8 cellular contexts compared by ENCODE assay signal in the genomic region with DNA sequence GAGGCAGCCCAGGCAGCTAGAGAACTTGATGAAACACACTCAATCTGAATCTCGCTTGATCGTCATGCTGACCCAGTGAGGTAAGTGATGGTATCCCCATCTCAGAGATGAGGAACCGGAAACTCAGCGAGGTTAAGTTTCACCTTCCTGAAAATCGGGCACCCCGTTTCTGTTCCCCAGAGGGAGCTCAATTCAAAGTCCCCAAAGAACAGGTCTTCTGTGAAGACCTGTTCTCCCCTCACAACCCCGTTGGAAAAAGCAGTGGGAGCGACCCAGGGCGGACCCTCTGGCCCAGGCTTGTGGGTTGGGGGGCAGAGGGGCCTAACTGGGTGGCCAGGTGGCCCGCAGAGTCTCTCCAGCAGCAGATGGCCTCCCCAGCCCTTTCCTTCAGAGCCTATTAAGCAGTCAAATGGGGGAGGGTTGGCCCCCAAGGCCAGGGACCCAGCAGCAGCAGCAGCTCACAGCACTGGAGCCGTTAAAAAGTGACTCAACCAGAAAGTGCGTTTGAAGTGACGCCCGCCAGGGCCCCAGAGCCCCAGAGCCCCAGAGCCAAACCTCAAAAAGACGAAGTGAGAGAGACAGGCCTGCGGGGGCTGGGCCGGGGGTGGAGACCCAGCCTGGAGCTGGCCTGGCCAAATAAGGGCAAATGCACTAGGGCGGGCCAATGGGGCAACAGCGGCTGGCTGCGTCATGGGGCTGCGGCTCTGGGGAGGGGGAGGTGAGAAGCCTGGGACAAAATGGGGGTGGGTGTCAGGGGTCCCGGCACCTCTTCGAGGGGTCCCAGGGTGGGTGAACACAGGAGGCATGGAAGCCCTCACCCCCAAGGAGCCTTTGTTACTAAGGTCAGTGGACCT. TPM values are rescaled to one million over a fixed set of nuclear protein-coding genes. Genes with fewer than 3 reads are reported as not detected.
DNase-seq lines count a peak whose midpoint lies in the region; ATAC-seq and TF ChIP-seq lines count a peak whose summit lies in the region.

No MANE protein-coding gene starts in this region.

- ATAC-seq in GM18868 (IDR thresholded peaks at IDR 0.05; ENCODE audit: unreplicated experiment) = peak; percentile 62
- ATAC-seq in HG03060 (IDR thresholded peaks at IDR 0.05; ENCODE audit: low read depth, unreplicated experiment) = peak; percentile 46

- H3K27ac ChIP-seq in right atrium auricular region = peak overlapping the region; percentile 64 to 68

- H3K4me2 ChIP-seq in skeletal muscle satellite cell (ENCODE audit: low read length) = no peak overlapping the region

- no peaks in the 10 kb centered on the region for H3K36me3 ChIP-seq in right atrium auricular region
- H3K36me3 ChIP-seq in skeletal muscle satellite cell (ENCODE audit: insufficient read depth, low read length) = no peaks in the 10 kb centered on the region

- H3K4me1 ChIP-seq in right atrium auricular region (peaks cover 0 to 20% of the 10 kb centered on the region in 2 donors), skeletal muscle satellite cell (ENCODE audit: control insufficient read depth, insufficient read depth, low read length) (peaks cover 16% of the 10 kb centered on the region)

- H3K27me3 ChIP-seq in right atrium auricular region = no peaks in the 10 kb centered on the region
- no peaks in the 10 kb centered on the region for H3K27me3 ChIP-seq in skeletal muscle satellite cell (ENCODE audit: control insufficient read depth, insufficient read depth, low read length)

- peak; percentile 98 for DNase-seq in SIG-M5 treated with dmso at 0.1 percent for 504 hours (lab: John Stamatoyannopoulos, UW; ENCODE audit: unreplicated experiment)
- DNase-seq in activated naive CD4-positive, alpha-beta T cell treated with anti-CD3 and anti-CD28 coated beads, Interleukin-2, amount 50 U/mL, for 16 hours = peak; percentile 94
- peak; percentile 86 for DNase-seq in right atrium auricular region (ENCODE audit: low spot score)
- no peak for DNase-seq in NCI-H2081 (lab: John Stamatoyannopoulos, UW)
- no peak for DNase-seq in NCI-H1930 (lab: John Stamatoyannopoulos, UW)

- H3K4me3 ChIP-seq in right atrium auricular region (peak overlapping the region in 1 of 2 donors; percentile 19), skeletal muscle satellite cell (ENCODE audit: low read length) (no peak overlapping the region)

- H3K9ac ChIP-seq in skeletal muscle satellite cell (ENCODE audit: low read depth, low read length) = peak overlapping the region; percentile 18

- TF ChIP-seq CTCF in right atrium auricular region (IDR thresholded peaks at IDR 0.05) = no peak

- H3K9me3 ChIP-seq in right atrium auricular region (no peaks in the 10 kb centered on the region), skeletal muscle satellite cell (replicated peaks; ENCODE audit: low read length) (no peaks in the 10 kb centered on the region)

RNA-seq across cellular contexts. Expression of a gene that starts 9.2 kb away (rescaled TPM):
- 1 to 10 TPM; 6.1 to 8.5 TPM for total RNA-seq in right atrium auricular region
- total RNA-seq in skeletal muscle satellite cell (2012; rRNA removed) = not detected in 2 replicates

RNA-seq across cellular contexts. Expression of a gene that starts 14.2 kb away (rescaled TPM):
- 10 to 100 TPM; 50.0 to 51.4 TPM for total RNA-seq in right atrium auricular region
- total RNA-seq in skeletal muscle satellite cell (2012; rRNA removed) = 31.9 and 34.3 TPM in 2 replicates

RNA-seq across cellular contexts. Expression of a gene that starts 57.1 kb away (rescaled TPM):
- total RNA-seq in right atrium auricular region = under 1 TPM; 0.12 to 0.30 TPM
- total RNA-seq in skeletal muscle satellite cell (2012; rRNA removed) = not detected in 2 replicates

Comparison
In these comparisons a context has a peak if more than half of its experiments do, and no peak if none do; other contexts are left out.
1. DNase-seq: peak in SIG-M5 treated with dmso at 0.1 percent for 504 hours (single experiment), activated naive CD4-positive, alpha-beta T cell treated with anti-CD3 and anti-CD28 coated beads, Interleukin-2, amount 50 U/mL, for 16 hours (single experiment) and right atrium auricular region (single experiment); none in NCI-H2081 (0 of 2) and NCI-H1930 (0 of 2).